ENCODE assay signal across 9 cellular contexts in genomic region chr16:28193530-28194423, GRCh38. TPM values are rescaled to one million over a fixed set of nuclear protein-coding genes. Genes with fewer than 3 reads are reported as not detected.
A peak's percentile ranks its signal among the peaks of the same experiment; 100 is the strongest.
DNase-seq lines count a peak whose midpoint lies in the region; ATAC-seq, FAIRE-seq and TF ChIP-seq lines count a peak whose summit lies in the region.
"Had no signal": no experiment of that assay in that cellular context is flagged by ENCODE, and none has a peak within 500 bp of the region (broad histone marks: within the 10 kb centered on the region; RNA-seq: fewer than 3 reads in every experiment).

No MANE protein-coding gene starts in this region.

- peak; percentile 93 for DNase-seq in ELR (ENCODE audit: low read depth)
- peak; percentile 23 for DNase-seq in H4 (ENCODE audit: low spot score)
- DNase-seq in RCC 7860 (ENCODE audit: low spot score) = peak; percentile 59
- DNase-seq in chondrocyte (ENCODE audit: low spot score) = no peak
- no peak for DNase-seq in progenitor cell of endocrine pancreas (ENCODE audit: low spot score, unreplicated experiment)
- DNase-seq in glutamatergic neuron = no peak
- no peak for DNase-seq in right atrium auricular region (ENCODE audit: low spot score)
- DNase-seq: right cardiac atrium had no signal

- no peak overlapping the region for H3K4me3 ChIP-seq in right atrium auricular region

- H3K9me3 Mint-ChIP-seq in chondrocyte (ENCODE audit: low read depth) = no peaks in the 10 kb centered on the region
- no peaks in the 10 kb centered on the region for H3K9me3 Mint-ChIP-seq in progenitor cell of endocrine pancreas (ENCODE audit: low read depth)
- H3K9me3 Mint-ChIP-seq in glutamatergic neuron (ENCODE audit: unreplicated experiment) = no peaks in the 10 kb centered on the region

- no peaks in the 10 kb centered on the region for H3K9me3 ChIP-seq in right atrium auricular region

- H3K27ac Mint-ChIP-seq in chondrocyte (ENCODE audit: unreplicated experiment) (peak overlapping the region; percentile 84), progenitor cell of endocrine pancreas (peak overlapping the region; percentile 5), glutamatergic neuron (ENCODE audit: unreplicated experiment) (no peak overlapping the region)

- H3K36me3 Mint-ChIP-seq in chondrocyte (ENCODE audit: low read depth) (peaks cover 1% of the 10 kb centered on the region), progenitor cell of endocrine pancreas (ENCODE audit: insufficient read depth) (no peaks in the 10 kb centered on the region), glutamatergic neuron (ENCODE audit: unreplicated experiment) (no peaks in the 10 kb centered on the region)

- FAIRE-seq in RCC 7860 (lab: Jason Lieb, UNC) = no peak

- no peak for TF ChIP-seq CTCF in chondrocyte (IDR thresholded peaks at IDR 0.05)
- TF ChIP-seq CTCF in progenitor cell of endocrine pancreas (IDR thresholded peaks at IDR 0.05; ENCODE audit: unreplicated experiment) = no peak
- no peak for TF ChIP-seq CTCF in glutamatergic neuron (IDR thresholded peaks at IDR 0.05; ENCODE audit: partially characterized antibody, unreplicated experiment)
- TF ChIP-seq CTCF in right atrium auricular region (IDR thresholded peaks at IDR 0.05) = no peak

- H3K4me3 Mint-ChIP-seq in chondrocyte (ENCODE audit: unreplicated experiment) = peak overlapping the region; percentile 40
- no peak overlapping the region for H3K4me3 Mint-ChIP-seq in progenitor cell of endocrine pancreas (ENCODE audit: low read depth)
- no peak overlapping the region for H3K4me3 Mint-ChIP-seq in glutamatergic neuron (ENCODE audit: unreplicated experiment)

- H3K27me3 ChIP-seq in right atrium auricular region = no peaks in the 10 kb centered on the region

- no peaks in the 10 kb centered on the region for H3K36me3 ChIP-seq in right atrium auricular region

- no peak overlapping the region for H3K27ac ChIP-seq in right atrium auricular region

- H3K27me3 Mint-ChIP-seq in chondrocyte (ENCODE audit: low read depth) (no peaks in the 10 kb centered on the region), progenitor cell of endocrine pancreas (no peaks in the 10 kb centered on the region), glutamatergic neuron (ENCODE audit: unreplicated experiment) (no peaks in the 10 kb centered on the region)

- peaks cover 60% of the 10 kb centered on the region for H3K4me1 Mint-ChIP-seq in chondrocyte (ENCODE audit: low read depth)
- peaks cover 9% of the 10 kb centered on the region for H3K4me1 Mint-ChIP-seq in progenitor cell of endocrine pancreas (ENCODE audit: low read depth)
- H3K4me1 Mint-ChIP-seq in glutamatergic neuron (ENCODE audit: low read depth, unreplicated experiment) = peaks cover 11% of the 10 kb centered on the region

- no peak for ATAC-seq in GM21360 (IDR thresholded peaks at IDR 0.05; ENCODE audit: unreplicated experiment)

- H3K4me1 ChIP-seq in right atrium auricular region = peaks cover 0 to 14% of the 10 kb centered on the region in 2 donors

RNA-seq across cellular contexts. Expression of gene XPO6, which starts 18.0 kb away (rescaled TPM):
- total RNA-seq in H4 (2014; rRNA removed; shearing (Covaris generic)) = 46.8 and 54.2 TPM in 2 replicates
- total RNA-seq in chondrocyte (124 to 133 TPM (median 128 TPM) in 3 replicates), progenitor cell of endocrine pancreas (82.9 and 87.5 TPM in 2 replicates), glutamatergic neuron (ENCODE audit: unreplicated experiment) (232 TPM), right atrium auricular region (10 to 100 TPM; 17.9 to 29.8 TPM)

Comparison
In these comparisons a context has a peak if more than half of its experiments do, and no peak if none do; other contexts are left out.
1. DNase-seq: peak in ELR (single experiment), H4 (single experiment) and RCC 7860 (single experiment); none in chondrocyte (single experiment), progenitor cell of endocrine pancreas (single experiment), glutamatergic neuron (single experiment) and right atrium auricular region (single experiment).